In the genomic region with DNA sequence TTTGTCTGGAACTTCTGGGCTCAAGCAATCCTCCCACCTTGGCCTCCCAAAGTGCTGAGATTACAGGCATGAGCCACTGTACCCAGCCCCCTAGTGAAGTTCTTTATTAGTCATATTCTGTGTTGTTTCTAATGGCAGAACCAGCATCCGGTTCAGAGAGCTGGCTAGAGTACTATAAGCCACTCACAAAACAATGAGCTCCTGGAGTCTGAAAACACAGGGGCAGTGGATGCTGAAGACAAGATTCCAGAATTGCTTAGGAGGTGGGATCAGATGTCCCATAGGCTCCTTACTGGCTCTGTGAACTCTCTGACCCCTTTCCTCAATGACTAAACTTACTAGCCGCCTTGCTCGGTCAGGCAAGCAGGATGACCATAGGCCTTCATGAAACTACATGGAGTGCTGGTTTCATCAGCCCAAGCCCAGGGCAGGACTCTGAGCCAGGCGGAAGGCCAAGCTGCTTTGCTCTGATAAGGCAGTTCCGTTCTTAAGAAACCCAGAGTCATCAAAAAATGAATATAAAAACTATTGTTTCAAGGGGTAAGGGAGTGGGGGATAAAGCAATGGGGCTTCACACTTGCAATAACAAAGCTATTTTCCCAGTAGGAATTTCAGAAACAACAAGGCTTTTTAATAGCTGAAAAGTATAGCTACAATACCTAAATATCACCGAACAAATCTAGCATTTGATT, we compare ENCODE assay signal across 1 cellular context.
TF ChIP-seq lines count a peak whose summit lies in the region.

No MANE protein-coding gene starts in this region.

TF ChIP-seq in K562, 482 proteins besides CTCF, POLR2A, EP300 and RAD21 (continued from another document and continues in another):
- no peak; the same call in 1 of the 2 replicates for TF ChIP-seq CREB3L1 (IDR thresholded peaks at IDR 0.05; ENCODE audit: borderline replicate concordance, low read depth)
- TF ChIP-seq ZNF668 (CRISPR knock-in tag; IDR thresholded peaks at IDR 0.05): peak; percentile 88
- TF ChIP-seq ILF3 (IDR thresholded peaks at IDR 0.05; ENCODE audit: borderline replicate concordance): no peak
- TF ChIP-seq, protein P1, sequence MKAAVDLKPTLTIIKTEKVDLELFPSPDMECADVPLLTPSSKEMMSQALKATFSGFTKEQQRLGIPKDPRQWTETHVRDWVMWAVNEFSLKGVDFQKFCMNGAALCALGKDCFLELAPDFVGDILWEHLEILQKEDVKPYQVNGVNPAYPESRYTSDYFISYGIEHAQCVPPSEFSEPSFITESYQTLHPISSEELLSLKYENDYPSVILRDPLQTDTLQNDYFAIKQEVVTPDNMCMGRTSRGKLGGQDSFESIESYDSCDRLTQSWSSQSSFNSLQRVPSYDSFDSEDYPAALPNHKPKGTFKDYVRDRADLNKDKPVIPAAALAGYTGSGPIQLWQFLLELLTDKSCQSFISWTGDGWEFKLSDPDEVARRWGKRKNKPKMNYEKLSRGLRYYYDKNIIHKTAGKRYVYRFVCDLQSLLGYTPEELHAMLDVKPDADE (conservative IDR thresholded peaks at IDR 0.05; ENCODE audit: control insufficient read depth, low read depth, low read length): 0 out of 2 replicates have a peak, but pooled peaks have one; percentile 27
- TF ChIP-seq CBX1 (IDR thresholded peaks at IDR 0.05; ENCODE audit: low read depth): no peak
- TF ChIP-seq MYC (IDR thresholded peaks at IDR 0.05; ENCODE audit: low read depth, low read length): peak; percentile 87
- 0 out of 2 replicates have a peak, but pooled peaks have one; percentile 53 for TF ChIP-seq MYC (CRISPR knock-in tag; IDR thresholded peaks at IDR 0.05; ENCODE audit: borderline replicate concordance, low read depth)
- TF ChIP-seq CHD1 (IDR thresholded peaks at IDR 0.05; ENCODE audit: low read length): no peak
- TF ChIP-seq, protein P2, sequence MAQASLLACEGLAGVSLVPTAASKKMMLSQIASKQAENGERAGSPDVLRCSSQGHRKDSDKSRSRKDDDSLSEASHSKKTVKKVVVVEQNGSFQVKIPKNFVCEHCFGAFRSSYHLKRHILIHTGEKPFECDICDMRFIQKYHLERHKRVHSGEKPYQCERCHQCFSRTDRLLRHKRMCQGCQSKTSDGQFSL (CRISPR knock-in tag; IDR thresholded peaks at IDR 0.05): no peak
- TF ChIP-seq, protein P2 (tag; IDR thresholded peaks at IDR 0.05): peak in 1 of 2 experiments; percentile 59; a peak in 1 of 4 replicates
- TF ChIP-seq U2AF2 (optimal IDR thresholded peaks at IDR 0.05; ENCODE audit: low read depth, low read length): no peak
- TF ChIP-seq KLF6 (CRISPR knock-in tag; IDR thresholded peaks at IDR 0.05; ENCODE audit: borderline replicate concordance): peak; percentile 69
- TF ChIP-seq ZFP36 (IDR thresholded peaks at IDR 0.05; ENCODE audit: low read depth, low read length, partially characterized antibody): no peak
- no peak for TF ChIP-seq XRCC4 (IDR thresholded peaks at IDR 0.05; ENCODE audit: extremely low read depth, insufficient read depth, insufficient read length)
- peak; percentile 86 for TF ChIP-seq SMAD4 (CRISPR knock-in tag; conservative IDR thresholded peaks at IDR 0.05)
- peak; percentile 87 for TF ChIP-seq STAT5A (IDR thresholded peaks at IDR 0.05; ENCODE audit: borderline replicate concordance, low read length)
- TF ChIP-seq ZNF12 (CRISPR knock-in tag; IDR thresholded peaks at IDR 0.05): no peak
- TF ChIP-seq HSF4 (CRISPR knock-in tag; IDR thresholded peaks at IDR 0.05; ENCODE audit: borderline replicate concordance): peak; percentile 69; the same call in 1 of the 2 replicates
- no peak for TF ChIP-seq ZBTB1 (CRISPR knock-in tag; IDR thresholded peaks at IDR 0.05; ENCODE audit: borderline replicate concordance, low read depth)
- no peak for TF ChIP-seq COPS2 (conservative IDR thresholded peaks at IDR 0.05)
- TF ChIP-seq ZNF175 (CRISPR knock-in tag; IDR thresholded peaks at IDR 0.05; ENCODE audit: low read depth): peak; percentile 90
- no peak for TF ChIP-seq C11orf30 (IDR thresholded peaks at IDR 0.05; ENCODE audit: low read depth)
- no peak for TF ChIP-seq ZNF561 (CRISPR knock-in tag; conservative IDR thresholded peaks at IDR 0.05)
- peak; percentile 26 for TF ChIP-seq TAF7 (tag; IDR thresholded peaks at IDR 0.05)
- no peak for TF ChIP-seq CBFA2T3 (IDR thresholded peaks at IDR 0.05)
- TF ChIP-seq, protein P3, sequence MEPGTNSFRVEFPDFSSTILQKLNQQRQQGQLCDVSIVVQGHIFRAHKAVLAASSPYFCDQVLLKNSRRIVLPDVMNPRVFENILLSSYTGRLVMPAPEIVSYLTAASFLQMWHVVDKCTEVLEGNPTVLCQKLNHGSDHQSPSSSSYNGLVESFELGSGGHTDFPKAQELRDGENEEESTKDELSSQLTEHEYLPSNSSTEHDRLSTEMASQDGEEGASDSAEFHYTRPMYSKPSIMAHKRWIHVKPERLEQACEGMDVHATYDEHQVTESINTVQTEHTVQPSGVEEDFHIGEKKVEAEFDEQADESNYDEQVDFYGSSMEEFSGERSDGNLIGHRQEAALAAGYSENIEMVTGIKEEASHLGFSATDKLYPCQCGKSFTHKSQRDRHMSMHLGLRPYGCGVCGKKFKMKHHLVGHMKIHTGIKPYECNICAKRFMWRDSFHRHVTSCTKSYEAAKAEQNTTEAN (CRISPR knock-in tag; IDR thresholded peaks at IDR 0.05): no peak
- TF ChIP-seq, protein P4, sequence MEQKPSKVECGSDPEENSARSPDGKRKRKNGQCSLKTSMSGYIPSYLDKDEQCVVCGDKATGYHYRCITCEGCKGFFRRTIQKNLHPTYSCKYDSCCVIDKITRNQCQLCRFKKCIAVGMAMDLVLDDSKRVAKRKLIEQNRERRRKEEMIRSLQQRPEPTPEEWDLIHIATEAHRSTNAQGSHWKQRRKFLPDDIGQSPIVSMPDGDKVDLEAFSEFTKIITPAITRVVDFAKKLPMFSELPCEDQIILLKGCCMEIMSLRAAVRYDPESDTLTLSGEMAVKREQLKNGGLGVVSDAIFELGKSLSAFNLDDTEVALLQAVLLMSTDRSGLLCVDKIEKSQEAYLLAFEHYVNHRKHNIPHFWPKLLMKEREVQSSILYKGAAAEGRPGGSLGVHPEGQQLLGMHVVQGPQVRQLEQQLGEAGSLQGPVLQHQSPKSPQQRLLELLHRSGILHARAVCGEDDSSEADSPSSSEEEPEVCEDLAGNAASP (IDR thresholded peaks at IDR 0.05): no peak
- no peak for TF ChIP-seq SMARCB1 (IDR thresholded peaks at IDR 0.05; ENCODE audit: insufficient read length, low read depth)
- no peak for TF ChIP-seq SAP30 (IDR thresholded peaks at IDR 0.05; ENCODE audit: borderline replicate concordance, insufficient read depth, low read depth, low read length, poor library complexity, severe bottlenecking)
- TF ChIP-seq ZNF583 (CRISPR knock-in tag; IDR thresholded peaks at IDR 0.05): peak; percentile 72
- no peak for TF ChIP-seq CHD7 (IDR thresholded peaks at IDR 0.05; ENCODE audit: low read depth, low read length)
- TF ChIP-seq UBTF (IDR thresholded peaks at IDR 0.05; ENCODE audit: borderline replicate concordance in 1 of 2, low read depth in 2 of 2, low read length in 2 of 2): peak in 1 of 2 experiments; percentile 86; a peak in 1 of 4 replicates
- TF ChIP-seq CREB1 (IDR thresholded peaks at IDR 0.05): no peak
- TF ChIP-seq CREB1 (CRISPR knock-in tag; IDR thresholded peaks at IDR 0.05): no peak
- TF ChIP-seq ZNF644 (tag; IDR thresholded peaks at IDR 0.05; ENCODE audit: low read depth): peak; percentile 68
- TF ChIP-seq CEBPG (CRISPR knock-in tag; IDR thresholded peaks at IDR 0.05): peak; percentile 99
- TF ChIP-seq CEBPG (tag; conservative IDR thresholded peaks at IDR 0.05 in 1 of 2, IDR thresholded peaks at IDR 0.05 in 1 of 2): peak; percentile 84 to 96
- TF ChIP-seq BRD4 (IDR thresholded peaks at IDR 0.05): 0 out of 2 replicates have a peak, but pooled peaks have one; percentile 85
- no peak for TF ChIP-seq SRSF9 (IDR thresholded peaks at IDR 0.05; ENCODE audit: borderline replicate concordance, low read depth, low read length)
- TF ChIP-seq TRIM24 (IDR thresholded peaks at IDR 0.05): peak; percentile 87 to 89
